14 cellular contexts compared by ENCODE assay signal in genomic region chrX:132837126-132837525, GRCh38.
DNase-seq lines count a peak whose midpoint lies in the region; ATAC-seq, FAIRE-seq and TF ChIP-seq lines count a peak whose summit lies in the region.
"Had no signal": no experiment of that assay in that cellular context is flagged by ENCODE, and none has a peak within 500 bp of the region (broad histone marks: within the 10 kb centered on the region; RNA-seq: fewer than 3 reads in every experiment).

No MANE protein-coding gene starts in this region.

- H3K4me1 Mint-ChIP-seq in astrocyte (ENCODE audit: low read depth, unreplicated experiment), result peaks cover 28% of the 10 kb centered on the region
- H3K4me1 Mint-ChIP-seq: CD4-positive, alpha-beta memory T cell had no signal

- CTCF ChIA-PET in HEK293 (lab: Yijun Ruan, JAX), result no interaction called here

- H3K27ac ChIP-seq in HEK293 (ENCODE audit: extremely low read depth, low read depth, low read length), result peak overlapping the region; percentile 25; the same call in 1 of the 2 replicates
- H3K27ac ChIP-seq in astrocyte (ENCODE audit: low read depth, low read length), result no peak overlapping the region
- H3K27ac ChIP-seq in upper lobe of left lung, result no peak overlapping the region
- H3K27ac ChIP-seq: Peyer's patch had no signal

- no peak for TF ChIP-seq EP300 in upper lobe of left lung (IDR thresholded peaks at IDR 0.05)

- peak overlapping the region; percentile 41 for H3K4me2 ChIP-seq in astrocyte (ENCODE audit: low read length)

- no peak overlapping the region for H2AFZ ChIP-seq in astrocyte (ENCODE audit: low read depth, low read length)

- H3K9me3 ChIP-seq in HEK293 (ENCODE audit: control insufficient read depth, insufficient read depth, low read depth, low read length) (no peaks in the 10 kb centered on the region), astrocyte (ENCODE audit: insufficient read depth, low read depth, low read length) (no peaks in the 10 kb centered on the region), upper lobe of left lung (no peaks in the 10 kb centered on the region)
- H3K9me3 ChIP-seq: Peyer's patch had no signal

- H4K20me1 ChIP-seq in astrocyte (ENCODE audit: insufficient read depth, low read length), result no peaks in the 10 kb centered on the region

- TF ChIP-seq CTCF in HEK293 (tag by site-specific recombination; IDR thresholded peaks at IDR 0.05), result no peak
- no peak for TF ChIP-seq CTCF in astrocyte (IDR thresholded peaks at IDR 0.05; ENCODE audit: insufficient read depth, low read depth, low read length)
- no peak for TF ChIP-seq CTCF in upper lobe of left lung (IDR thresholded peaks at IDR 0.05)

- no peak for ATAC-seq in upper lobe of left lung (ENCODE audit: low FRiP score in 2 of 2)
- ATAC-seq in GM21367 (IDR thresholded peaks at IDR 0.05; ENCODE audit: unreplicated experiment), result no peak
- ATAC-seq in GM21447 (IDR thresholded peaks at IDR 0.05; ENCODE audit: unreplicated experiment), result no peak
- ATAC-seq: right cardiac atrium had no signal

- no peaks in the 10 kb centered on the region for H3K79me2 ChIP-seq in astrocyte (ENCODE audit: insufficient read depth, low read length)

- H3K36me3 Mint-ChIP-seq in astrocyte (ENCODE audit: low read depth, unreplicated experiment), result no peaks in the 10 kb centered on the region
- H3K36me3 Mint-ChIP-seq: activated naive CD8-positive, alpha-beta T cell; CD4-positive, alpha-beta memory T cell had no signal

- no peak for TF ChIP-seq POLR2A in upper lobe of left lung (IDR thresholded peaks at IDR 0.05)

- no peaks in the 10 kb centered on the region for H3K27me3 Mint-ChIP-seq in astrocyte (ENCODE audit: low read depth, unreplicated experiment)
- H3K27me3 Mint-ChIP-seq: activated naive CD8-positive, alpha-beta T cell had no signal

- H3K27me3 ChIP-seq in astrocyte (ENCODE audit: insufficient read depth, low read length) (peaks cover 2% of the 10 kb centered on the region), upper lobe of left lung (no peaks in the 10 kb centered on the region)
- H3K27me3 ChIP-seq: Peyer's patch had no signal

- POLR2A ChIA-PET in HEK293 (lab: Yijun Ruan, JAX), result interaction anchor here (0.6 kb wide), 1 partner anchor 540 kb away, joined by 6 read pairs; no protein-coding TSS in a partner anchor

- H3K4me3 ChIP-seq in HEK293 (ENCODE audit: low read depth, low read length) (no peak overlapping the region), astrocyte (ENCODE audit: insufficient read depth, low read depth, low read length) (no peak overlapping the region), upper lobe of left lung (no peak overlapping the region)
- H3K4me3 ChIP-seq: Peyer's patch had no signal

- peak; percentile 90 for FAIRE-seq in astrocyte (lab: Jason Lieb, UNC)

- H3K9me3 Mint-ChIP-seq in astrocyte (ENCODE audit: unreplicated experiment), result no peaks in the 10 kb centered on the region
- H3K9me3 Mint-ChIP-seq: CD4-positive, alpha-beta memory T cell had no signal

- no peaks in the 10 kb centered on the region for H3K36me3 ChIP-seq in HEK293 (ENCODE audit: control insufficient read depth in 2 of 2, insufficient read depth in 1 of 2, low read length in 2 of 2)
- H3K36me3 ChIP-seq in astrocyte (ENCODE audit: insufficient read depth, low read length), result no peaks in the 10 kb centered on the region
- no peaks in the 10 kb centered on the region for H3K36me3 ChIP-seq in upper lobe of left lung
- H3K36me3 ChIP-seq: Peyer's patch had no signal

- whole genome bisulfite sequencing in upper lobe of left lung, 2 donors, result 46 to 55% methylated on average over 3 of the region's 3 CpGs

- no peak overlapping the region for H3K4me3 Mint-ChIP-seq in astrocyte (ENCODE audit: unreplicated experiment)
- H3K4me3 Mint-ChIP-seq: activated naive CD8-positive, alpha-beta T cell; CD4-positive, alpha-beta memory T cell had no signal

- DNase-seq in astrocyte (ENCODE audit: low read depth), result peak; percentile 85
- peak; percentile 63 for DNase-seq in foreskin melanocyte
- peak; percentile 85 for DNase-seq in renal cortical epithelial cell (ENCODE audit: low read depth)
- DNase-seq in upper lobe of left lung, result no peak
- DNase-seq: CD4-positive, alpha-beta memory T cell; effector memory CD4-positive, alpha-beta T cell; NCI-H226; Peyer's patch; right cardiac atrium; substantia nigra had no signal

- peaks cover 14% of the 10 kb centered on the region for H3K4me1 ChIP-seq in HEK293 (ENCODE audit: control insufficient read depth, insufficient read depth, low read length)
- peaks cover 10% of the 10 kb centered on the region for H3K4me1 ChIP-seq in astrocyte (ENCODE audit: insufficient read depth, low read length)
- no peaks in the 10 kb centered on the region for H3K4me1 ChIP-seq in upper lobe of left lung
- H3K4me1 ChIP-seq: Peyer's patch had no signal

- no peak overlapping the region for H3K9ac ChIP-seq in astrocyte (ENCODE audit: low read length)

- H3K27ac Mint-ChIP-seq in astrocyte (ENCODE audit: unreplicated experiment), result no peak overlapping the region
- H3K27ac Mint-ChIP-seq: activated naive CD8-positive, alpha-beta T cell; CD4-positive, alpha-beta memory T cell had no signal

TF ChIP-seq in HEK293, 187 proteins besides CTCF, POLR2A, EP300 and RAD21 (continues in another document):
- TF ChIP-seq BCL6B (tag by site-specific recombination; IDR thresholded peaks at IDR 0.05), result peak; percentile 92
- TF ChIP-seq ZBTB1 (tag by site-specific recombination; IDR thresholded peaks at IDR 0.05), result 0 out of 2 replicates have a peak, but pooled peaks have one; percentile 32
- TF ChIP-seq ZXDB (tag by site-specific recombination; IDR thresholded peaks at IDR 0.05), result peak; percentile 59
- no peak for TF ChIP-seq ZNF768 (tag by site-specific recombination; IDR thresholded peaks at IDR 0.05)
- 0 out of 2 replicates have a peak, but pooled peaks have one; percentile 53 for TF ChIP-seq ZNF843 (tag by site-specific recombination; IDR thresholded peaks at IDR 0.05)
- TF ChIP-seq ZNF335 (tag by site-specific recombination; conservative IDR thresholded peaks at IDR 0.05), result peak; percentile 41
- no peak for TF ChIP-seq TCF7L2 (IDR thresholded peaks at IDR 0.05; ENCODE audit: borderline replicate concordance, low read depth, low read length)
- no peak for TF ChIP-seq ZSCAN5A (tag by site-specific recombination; IDR thresholded peaks at IDR 0.05)
- peak; percentile 46; the same call in 1 of the 2 replicates for TF ChIP-seq INSM2 (tag by site-specific recombination; IDR thresholded peaks at IDR 0.05)
- 0 out of 2 replicates have a peak, but pooled peaks have one; percentile 18 for TF ChIP-seq ZBTB21 (tag by site-specific recombination; IDR thresholded peaks at IDR 0.05)
- peak; percentile 64 for TF ChIP-seq ZNF600 (tag by site-specific recombination; IDR thresholded peaks at IDR 0.05)
- no peak for TF ChIP-seq BCL11B (tag by site-specific recombination; IDR thresholded peaks at IDR 0.05; ENCODE audit: low read depth)
- peak; percentile 74 for TF ChIP-seq ZSCAN4 (tag by site-specific recombination; IDR thresholded peaks at IDR 0.05)
- no peak; the same call in 1 of the 2 replicates for TF ChIP-seq GLIS1 (tag by site-specific recombination; IDR thresholded peaks at IDR 0.05)
- TF ChIP-seq ZNF707 (tag by site-specific recombination; IDR thresholded peaks at IDR 0.05), result no peak
- no peak; the same call in 1 of the 2 replicates for TF ChIP-seq ZBTB20 (tag by site-specific recombination; IDR thresholded peaks at IDR 0.05)
- peak; percentile 74 for TF ChIP-seq SP7 (tag by site-specific recombination; IDR thresholded peaks at IDR 0.05)
- TF ChIP-seq TRIM28 (IDR thresholded peaks at IDR 0.05; ENCODE audit: borderline replicate concordance, low read length), result no peak

Comparison
In these comparisons a context has a peak if more than half of its experiments do, and no peak if none do; other contexts are left out.
1. DNase-seq: peak in astrocyte (single experiment), foreskin melanocyte (single experiment) and renal cortical epithelial cell (single experiment); none in upper lobe of left lung (0 of 2).